Comparison of ENCODE assay signal across 8 cellular contexts in the genomic region with DNA sequence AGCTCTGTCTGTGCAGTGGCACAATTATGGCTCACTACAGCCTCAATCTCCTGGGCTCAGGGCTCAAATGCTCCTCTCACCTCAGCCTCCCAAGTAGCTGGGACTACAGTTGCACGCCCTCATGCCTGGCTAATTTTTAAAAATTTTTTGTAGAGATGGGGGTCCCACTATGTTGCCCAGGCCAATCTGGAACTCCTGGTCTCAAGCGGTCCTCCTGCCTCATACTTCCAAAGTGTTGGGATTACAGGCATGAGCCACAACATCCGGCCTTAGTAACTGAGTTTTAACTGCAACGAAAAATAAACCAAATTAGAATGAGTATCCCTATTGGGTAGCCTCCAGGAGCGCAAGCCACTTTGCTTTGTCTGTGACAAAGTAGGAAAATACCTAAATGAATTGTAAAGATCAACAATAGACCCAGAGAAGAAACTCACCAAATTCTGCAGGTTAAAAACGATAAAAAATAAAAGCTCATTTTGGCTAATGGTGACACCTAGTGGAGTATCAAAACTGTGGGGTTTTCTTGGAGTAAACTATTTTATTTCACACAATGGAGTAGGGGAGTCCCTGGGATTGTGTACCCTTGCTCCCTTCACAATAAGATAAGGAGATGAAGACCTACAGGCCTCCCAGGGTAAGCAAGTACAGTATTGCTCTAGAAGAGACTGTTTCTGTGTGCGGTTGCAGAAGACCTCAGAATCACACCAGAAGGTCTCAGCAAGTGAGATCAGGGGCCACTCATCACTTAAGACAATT. TPM values are rescaled to one million over a fixed set of nuclear protein-coding genes. Genes with fewer than 3 reads are reported as not detected.
DNase-seq lines count a peak whose midpoint lies in the region; ATAC-seq and TF ChIP-seq lines count a peak whose summit lies in the region.

No MANE protein-coding gene starts in this region.

- H3K4me1 Mint-ChIP-seq in CD4-positive, CD25-positive, alpha-beta regulatory T cell: peaks cover 0 to 2% (median 0%) of the 10 kb centered on the region in 4 donors
- peaks cover 0 to 19% (median 0%) of the 10 kb centered on the region in 7 donors for H3K4me1 Mint-ChIP-seq in naive thymus-derived CD4-positive, alpha-beta T cell
- H3K4me1 Mint-ChIP-seq in activated T-cell treated with anti-CD3 and anti-CD28 coated beads, Interleukin-2, amount 50 U/mL, for 24 hours (ENCODE audit: low read depth): peaks cover 16% of the 10 kb centered on the region
- H3K4me1 Mint-ChIP-seq in T-helper 2 cell treated with Interferon-gamma antibody and Interleukin-4, amounts not matched to agents 5 μg/mL and 100 μg/mL, for 36 hours (ENCODE audit: low read depth): peaks cover 18% of the 10 kb centered on the region

- H3K4me1 ChIP-seq in CD4-positive, CD25-positive, alpha-beta regulatory T cell (ENCODE audit: control insufficient read depth, insufficient read depth, low read length, poor library complexity, severe bottlenecking): no peaks in the 10 kb centered on the region
- peaks cover 6% of the 10 kb centered on the region; the same call in 1 of the 2 replicates for H3K4me1 ChIP-seq in HEK293 (ENCODE audit: control insufficient read depth, insufficient read depth, low read length)
- H3K4me1 ChIP-seq in naive thymus-derived CD4-positive, alpha-beta T cell (ENCODE audit: control insufficient read depth in 2 of 2, insufficient read depth in 2 of 2, low read length in 2 of 2): peaks cover 0 to 3% of the 10 kb centered on the region in 2 donors

- H3K27ac Mint-ChIP-seq in CD4-positive, CD25-positive, alpha-beta regulatory T cell: no peak overlapping the region
- H3K27ac Mint-ChIP-seq in naive thymus-derived CD4-positive, alpha-beta T cell: no peak overlapping the region
- H3K27ac Mint-ChIP-seq in activated T-cell treated with anti-CD3 and anti-CD28 coated beads, Interleukin-2, amount 50 U/mL, for 24 hours: no peak overlapping the region
- no peak overlapping the region for H3K27ac Mint-ChIP-seq in T-helper 2 cell treated with Interferon-gamma antibody and Interleukin-4, amounts not matched to agents 5 μg/mL and 100 μg/mL, for 36 hours

- H3K36me3 ChIP-seq in CD4-positive, CD25-positive, alpha-beta regulatory T cell (ENCODE audit: control insufficient read depth, insufficient read depth, low read length): no peaks in the 10 kb centered on the region
- no peaks in the 10 kb centered on the region for H3K36me3 ChIP-seq in HEK293 (ENCODE audit: control insufficient read depth in 2 of 2, insufficient read depth in 1 of 2, low read length in 2 of 2)
- no peaks in the 10 kb centered on the region for H3K36me3 ChIP-seq in naive thymus-derived CD4-positive, alpha-beta T cell (ENCODE audit: control insufficient read depth in 2 of 3, insufficient read depth in 3 of 3, low read length in 3 of 3)

- intact Hi-C loops in naive thymus-derived CD4-positive, alpha-beta T cell (cut with micrococcal nuclease): loop anchor here (1.0 to 2.0 kb wide), 6 partner anchors 114 to 354 kb away; no protein-coding TSS in a partner anchor

- peaks cover 35% of the 10 kb centered on the region for H3K27me3 Mint-ChIP-seq in CD4-positive, CD25-positive, alpha-beta regulatory T cell
- peaks cover 0 to 6% (median 4%) of the 10 kb centered on the region in 5 donors for H3K27me3 Mint-ChIP-seq in naive thymus-derived CD4-positive, alpha-beta T cell
- peaks cover 9% of the 10 kb centered on the region for H3K27me3 Mint-ChIP-seq in activated T-cell treated with anti-CD3 and anti-CD28 coated beads, Interleukin-2, amount 50 U/mL, for 24 hours
- H3K27me3 Mint-ChIP-seq in T-helper 2 cell treated with Interferon-gamma antibody and Interleukin-4, amounts not matched to agents 5 μg/mL and 100 μg/mL, for 36 hours (ENCODE audit: low read depth): no peaks in the 10 kb centered on the region

- H3K36me3 Mint-ChIP-seq in CD4-positive, CD25-positive, alpha-beta regulatory T cell: no peaks in the 10 kb centered on the region
- no peaks in the 10 kb centered on the region for H3K36me3 Mint-ChIP-seq in naive thymus-derived CD4-positive, alpha-beta T cell
- no peaks in the 10 kb centered on the region for H3K36me3 Mint-ChIP-seq in activated T-cell treated with anti-CD3 and anti-CD28 coated beads, Interleukin-2, amount 50 U/mL, for 24 hours (ENCODE audit: low read depth)
- no peaks in the 10 kb centered on the region for H3K36me3 Mint-ChIP-seq in T-helper 2 cell treated with Interferon-gamma antibody and Interleukin-4, amounts not matched to agents 5 μg/mL and 100 μg/mL, for 36 hours (ENCODE audit: low read depth)

- DNase-seq in CD4-positive, CD25-positive, alpha-beta regulatory T cell: peak in 2 of 3 donors; percentile 46 to 55
- peak; percentile 59 for DNase-seq in RKO (ENCODE audit: low spot score)
- peak; percentile 46 for DNase-seq in epithelial cell of esophagus (ENCODE audit: low read depth)
- peak in 6 of 9 donors; percentile 7 to 60 (median 50) for DNase-seq in naive thymus-derived CD4-positive, alpha-beta T cell
- DNase-seq in activated T-cell treated with anti-CD3 and anti-CD28 coated beads, Interleukin-2, amount 50 U/mL, for 24 hours: no peak
- DNase-seq in T-helper 2 cell treated with Interferon-gamma antibody and Interleukin-4, amounts not matched to agents 5 μg/mL and 100 μg/mL, for 36 hours (ENCODE audit: low spot score): no peak

- H3K9me3 ChIP-seq in CD4-positive, CD25-positive, alpha-beta regulatory T cell (ENCODE audit: control insufficient read depth in 2 of 2, low read length in 2 of 2): no peaks in the 10 kb centered on the region
- H3K9me3 ChIP-seq in HEK293 (ENCODE audit: control insufficient read depth, insufficient read depth, low read depth, low read length): no peaks in the 10 kb centered on the region
- H3K9me3 ChIP-seq in naive thymus-derived CD4-positive, alpha-beta T cell (ENCODE audit: control insufficient read depth in 2 of 3, low read length in 3 of 3): no peaks in the 10 kb centered on the region

- TF ChIP-seq CTCF in HEK293 (tag by site-specific recombination; IDR thresholded peaks at IDR 0.05) (no peak), epithelial cell of esophagus (IDR thresholded peaks at IDR 0.05; ENCODE audit: insufficient read depth, low read depth, low read length, missing control alignments) (peak; percentile 53)

- POLR2A ChIA-PET in HEK293 (lab: Yijun Ruan, JAX): no interaction called here
- POLR2A ChIA-PET in naive thymus-derived CD4-positive, alpha-beta T cell (lab: Charles Lee): no interaction called here

- CTCF ChIA-PET in HEK293 (lab: Yijun Ruan, JAX): interaction anchor here (0.5 to 2.4 kb wide), 8 partner anchors 14 to 226 kb away, joined by 3 to 43 read pairs (median 3); no protein-coding TSS in a partner anchor
- CTCF ChIA-PET in naive thymus-derived CD4-positive, alpha-beta T cell (lab: Charles Lee): interaction anchor here (0.5 to 2.6 kb wide), 12 partner anchors 11 to 472 kb away, joined by 3 to 15 read pairs (median 4); no protein-coding TSS in a partner anchor

- H3K4me3 ChIP-seq in CD4-positive, CD25-positive, alpha-beta regulatory T cell (ENCODE audit: low read depth, low read length): no peak overlapping the region
- H3K4me3 ChIP-seq in HEK293 (ENCODE audit: low read depth, low read length) (no peak overlapping the region), epithelial cell of esophagus (ENCODE audit: low read length) (no peak overlapping the region)
- H3K4me3 ChIP-seq in naive thymus-derived CD4-positive, alpha-beta T cell (ENCODE audit: low read length): no peak overlapping the region

- H3K9me3 Mint-ChIP-seq in CD4-positive, CD25-positive, alpha-beta regulatory T cell: no peaks in the 10 kb centered on the region
- H3K9me3 Mint-ChIP-seq in naive thymus-derived CD4-positive, alpha-beta T cell: no peaks in the 10 kb centered on the region
- no peaks in the 10 kb centered on the region for H3K9me3 Mint-ChIP-seq in activated T-cell treated with anti-CD3 and anti-CD28 coated beads, Interleukin-2, amount 50 U/mL, for 24 hours
- H3K9me3 Mint-ChIP-seq in T-helper 2 cell treated with Interferon-gamma antibody and Interleukin-4, amounts not matched to agents 5 μg/mL and 100 μg/mL, for 36 hours: no peaks in the 10 kb centered on the region

- H3K4me3 Mint-ChIP-seq in CD4-positive, CD25-positive, alpha-beta regulatory T cell: peak overlapping the region in 1 of 4 donors; percentile 29
- H3K4me3 Mint-ChIP-seq in naive thymus-derived CD4-positive, alpha-beta T cell: no peak overlapping the region
- H3K4me3 Mint-ChIP-seq in activated T-cell treated with anti-CD3 and anti-CD28 coated beads, Interleukin-2, amount 50 U/mL, for 24 hours: no peak overlapping the region
- no peak overlapping the region for H3K4me3 Mint-ChIP-seq in T-helper 2 cell treated with Interferon-gamma antibody and Interleukin-4, amounts not matched to agents 5 μg/mL and 100 μg/mL, for 36 hours

- peak in 1 of 2 donors; percentile 31 for ATAC-seq in CD4-positive, CD25-positive, alpha-beta regulatory T cell (ENCODE audit: low read depth in 2 of 2)
- ATAC-seq in naive thymus-derived CD4-positive, alpha-beta T cell: peak; percentile 67
- no peak for ATAC-seq in HG03460 (IDR thresholded peaks at IDR 0.05; ENCODE audit: unreplicated experiment)

- no peak overlapping the region for H3K27ac ChIP-seq in CD4-positive, CD25-positive, alpha-beta regulatory T cell (ENCODE audit: insufficient read depth, low read length, poor library complexity, severe bottlenecking)
- H3K27ac ChIP-seq in HEK293 (ENCODE audit: extremely low read depth, low read depth, low read length): no peak overlapping the region
- no peak overlapping the region for H3K27ac ChIP-seq in naive thymus-derived CD4-positive, alpha-beta T cell (ENCODE audit: low read depth, low read length)

- H3K27me3 ChIP-seq in CD4-positive, CD25-positive, alpha-beta regulatory T cell (ENCODE audit: control insufficient read depth, insufficient read depth, low read length): no peaks in the 10 kb centered on the region
- H3K27me3 ChIP-seq in naive thymus-derived CD4-positive, alpha-beta T cell (ENCODE audit: control insufficient read depth in 2 of 2, insufficient read depth in 2 of 2, low read length in 2 of 2): no peaks in the 10 kb centered on the region

TF ChIP-seq in HEK293, 187 proteins besides CTCF, POLR2A, EP300 and RAD21 (continues in another document):
- TF ChIP-seq ZNF239 (tag by site-specific recombination; IDR thresholded peaks at IDR 0.05): no peak

RNA-seq across cellular contexts. Expression of a gene that starts 21.0 kb away (rescaled TPM):
- not detected for total RNA-seq in CD4-positive, CD25-positive, alpha-beta regulatory T cell
- not detected for polyA plus RNA-seq in CD4-positive, CD25-positive, alpha-beta regulatory T cell
- total RNA-seq in naive thymus-derived CD4-positive, alpha-beta T cell: under 1 TPM in 1 of 5 experiments, not detected in 4; 0.02 TPM
- not detected for polyA plus RNA-seq in naive thymus-derived CD4-positive, alpha-beta T cell

Comparison
In these comparisons a context has a peak if more than half of its experiments do, and no peak if none do; other contexts are left out.
1. DNase-seq: peak in CD4-positive, CD25-positive, alpha-beta regulatory T cell (2 of 3), RKO (single experiment), epithelial cell of esophagus (single experiment) and naive thymus-derived CD4-positive, alpha-beta T cell (6 of 9); none in activated T-cell treated with anti-CD3 and anti-CD28 coated beads, Interleukin-2, amount 50 U/mL, for 24 hours (single experiment) and T-helper 2 cell treated with Interferon-gamma antibody and Interleukin-4, amounts not matched to agents 5 μg/mL and 100 μg/mL, for 36 hours (single experiment).